In genomic region chr7:128705891-128706333, GRCh38 we compare ENCODE assay signal across 14 cellular contexts. TPM values are rescaled to one million over a fixed set of nuclear protein-coding genes. Genes with fewer than 3 reads are reported as not detected.
DNase-seq lines count a peak whose midpoint lies in the region; ATAC-seq and TF ChIP-seq lines count a peak whose summit lies in the region.
"Had no signal": no experiment of that assay in that cellular context is flagged by ENCODE, and none has a peak within 500 bp of the region (broad histone marks: within the 10 kb centered on the region; RNA-seq: fewer than 3 reads in every experiment).

No MANE protein-coding gene starts in this region.

- peak; percentile 18 for DNase-seq in A172 (ENCODE audit: low spot score)
- peak; percentile 13 for DNase-seq in GM04504 (ENCODE audit: low read depth)
- DNase-seq in NCI-H345 (lab: John Stamatoyannopoulos, UW), result peak; percentile 38
- DNase-seq in endothelial cell (ENCODE audit: low spot score), result no peak
- DNase-seq in GM10248 (ENCODE audit: extremely low spot score), result no peak
- DNase-seq in NCI-H526 treated with DMSO at 0.1 percent for 48 hours (lab: John Stamatoyannopoulos, UW), result no peak
- DNase-seq: activated gamma-delta T cell, NCI-H2081 treated with DMSO at 0.1 percent for 48 hours, Right ventricle myocardium superior, spleen had no signal

- POLR2A ChIA-PET in GM10248 (lab: Yijun Ruan, JAX), result no interaction called here

- CTCF ChIA-PET in GM10248 (lab: Yijun Ruan, JAX), result no interaction called here

- ATAC-seq in HG03095 (IDR thresholded peaks at IDR 0.05; ENCODE audit: unreplicated experiment) (no peak), GM18520 (IDR thresholded peaks at IDR 0.05; ENCODE audit: unreplicated experiment) (no peak)
- ATAC-seq: activated CD4-positive, CD25-positive, alpha-beta regulatory T cell treated with anti-CD3 and anti-CD28 coated beads, Interleukin-2, amount 50 U/mL, for 24 hours had no signal

- H3K27ac Mint-ChIP-seq in endothelial cell (ENCODE audit: unreplicated experiment), result peak overlapping the region; percentile 85

- peaks cover 35% of the 10 kb centered on the region for H3K4me1 Mint-ChIP-seq in endothelial cell (ENCODE audit: unreplicated experiment)
- H3K4me1 Mint-ChIP-seq: central memory CD8-positive, alpha-beta T cell had no signal

- H3K36me3 Mint-ChIP-seq in endothelial cell (ENCODE audit: low read depth, unreplicated experiment), result peaks cover 4% of the 10 kb centered on the region

- H3K9me3 Mint-ChIP-seq in endothelial cell (ENCODE audit: unreplicated experiment), result no peaks in the 10 kb centered on the region
- H3K9me3 Mint-ChIP-seq: central memory CD8-positive, alpha-beta T cell had no signal

- H3K4me3 Mint-ChIP-seq in endothelial cell (ENCODE audit: unreplicated experiment), result no peak overlapping the region
- H3K4me3 Mint-ChIP-seq: central memory CD8-positive, alpha-beta T cell had no signal

- peaks cover 8% of the 10 kb centered on the region for H3K27me3 Mint-ChIP-seq in endothelial cell (ENCODE audit: unreplicated experiment)

- TF ChIP-seq CTCF in endothelial cell (IDR thresholded peaks at IDR 0.05; ENCODE audit: unreplicated experiment) (no peak), GM10248 (IDR thresholded peaks at IDR 0.05; ENCODE audit: control extremely low read depth, extremely low read depth, low read depth, missing control alignments) (no peak)

RNA-seq across cellular contexts. Expression of gene CALU, which starts 33.2 kb away (rescaled TPM):
- total RNA-seq in A172 (2014; rRNA removed; shearing (Covaris generic)), result 420 and 457 TPM in 2 replicates
- total RNA-seq in endothelial cell (ENCODE audit: unreplicated experiment), result 197 TPM

RNA-seq across cellular contexts. Expression of gene GARIN1A, which starts 33.8 kb away (rescaled TPM):
- not detected in 2 replicates for total RNA-seq in A172 (2014; rRNA removed; shearing (Covaris generic))
- 4.3 TPM for total RNA-seq in endothelial cell (ENCODE audit: unreplicated experiment)

Comparison
In these comparisons a context has a peak if more than half of its experiments do, and no peak if none do; other contexts are left out.
1. DNase-seq: peak in A172 (single experiment), GM04504 (single experiment) and NCI-H345 (single experiment); none in endothelial cell (single experiment), GM10248 (single experiment) and NCI-H526 treated with DMSO at 0.1 percent for 48 hours (single experiment).